ENCODE assay signal across 16 cellular contexts in the genomic region with DNA sequence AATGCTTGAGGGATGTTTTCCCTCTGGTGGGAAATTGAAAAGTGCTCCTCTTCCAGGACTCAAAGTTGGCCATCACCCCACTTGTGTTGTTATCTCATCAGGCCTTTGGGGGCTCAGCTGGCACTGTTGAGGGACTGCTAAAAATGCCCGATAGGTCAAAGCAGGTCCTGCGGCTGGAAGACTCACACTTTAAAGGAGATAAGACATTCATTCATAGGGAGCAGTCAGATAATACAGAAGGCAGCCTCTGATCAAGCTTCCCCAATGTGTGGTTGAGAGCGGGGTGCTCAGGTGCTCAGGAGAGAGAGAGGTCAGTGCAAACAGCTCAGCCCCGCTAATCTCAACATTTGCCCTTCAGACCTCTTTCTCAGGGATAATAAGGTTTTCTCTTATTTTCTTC.
"Had no signal": no experiment of that assay in that cellular context is flagged by ENCODE, and none has a peak within 500 bp of the region (broad histone marks: within the 10 kb centered on the region; RNA-seq: fewer than 3 reads in every experiment).

No MANE protein-coding gene starts in this region.

- FAIRE-seq: colon, islet of Langerhans had no signal

- H3K27ac ChIP-seq: foreskin keratinocyte, neutrophil, stomach, thoracic aorta, transverse colon had no signal

- DNase-seq: effector memory CD8-positive, alpha-beta T cell; foreskin keratinocyte; hippocampal formation; kidney glomerular epithelial cell; mucosa of descending colon; naive thymus-derived CD8-positive, alpha-beta T cell; stimulated activated CD4-positive, alpha-beta T cell treated with anti-CD3 and anti-CD28 coated beads, Interleukin-2, amount 100 ng/mL, for 24 hours; stimulated activated naive CD4-positive, alpha-beta T cell; stomach; substantia nigra; transverse colon had no signal

- H3K4me3 ChIP-seq: mucosa of descending colon, stomach, thoracic aorta, transverse colon had no signal

- H3K27me3 ChIP-seq: foreskin keratinocyte, neutrophil, stomach, transverse colon had no signal

- ATAC-seq: effector memory CD8-positive, alpha-beta T cell; foreskin keratinocyte; mucosa of descending colon; naive thymus-derived CD8-positive, alpha-beta T cell; sciatic nerve had no signal

- H3K9me3 ChIP-seq: mucosa of descending colon, neutrophil, stomach, thoracic aorta, transverse colon had no signal

- H3K36me3 ChIP-seq: neutrophil, stomach, thoracic aorta, transverse colon had no signal
